ENCODE assay signal across 1 cellular context in the genomic region with DNA sequence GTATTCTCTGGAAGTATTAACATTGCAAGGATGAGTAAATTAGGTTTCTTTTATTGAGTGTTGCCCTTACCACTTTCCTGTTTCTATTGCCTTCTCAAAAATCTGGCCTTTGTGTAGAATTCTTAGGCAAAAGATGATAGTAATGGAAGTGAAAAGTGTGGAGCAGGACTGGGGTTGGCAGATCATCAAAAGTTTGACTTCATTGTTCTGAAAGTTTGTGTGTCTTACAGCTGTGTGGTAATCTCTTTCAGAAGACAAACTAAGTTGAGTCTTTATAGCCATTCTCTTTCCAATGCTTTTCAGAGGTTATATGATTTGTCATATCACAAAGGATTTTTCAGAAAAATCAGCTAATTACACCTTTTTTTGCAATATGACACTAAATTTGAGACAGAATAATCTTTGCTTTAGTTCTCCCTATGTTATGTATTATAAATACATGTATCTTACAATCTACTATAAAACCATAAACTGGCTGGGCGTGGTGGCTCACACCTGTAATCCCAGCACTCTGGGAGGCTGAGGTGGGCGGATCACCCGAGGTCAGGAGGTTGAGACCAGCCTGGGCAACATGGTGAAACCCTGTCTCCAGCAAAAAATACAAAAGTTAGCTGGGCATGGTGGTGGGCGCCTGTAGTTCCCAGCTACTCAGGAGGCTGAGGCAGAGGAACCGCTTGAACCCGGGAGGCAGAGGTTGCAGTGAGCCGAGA.
TF ChIP-seq lines count a peak whose summit lies in the region.

No MANE protein-coding gene starts in this region.

TF ChIP-seq in WTC11, 78 proteins besides CTCF, POLR2A, EP300 and RAD21 (continued from another document):
- TF ChIP-seq, protein P1, sequence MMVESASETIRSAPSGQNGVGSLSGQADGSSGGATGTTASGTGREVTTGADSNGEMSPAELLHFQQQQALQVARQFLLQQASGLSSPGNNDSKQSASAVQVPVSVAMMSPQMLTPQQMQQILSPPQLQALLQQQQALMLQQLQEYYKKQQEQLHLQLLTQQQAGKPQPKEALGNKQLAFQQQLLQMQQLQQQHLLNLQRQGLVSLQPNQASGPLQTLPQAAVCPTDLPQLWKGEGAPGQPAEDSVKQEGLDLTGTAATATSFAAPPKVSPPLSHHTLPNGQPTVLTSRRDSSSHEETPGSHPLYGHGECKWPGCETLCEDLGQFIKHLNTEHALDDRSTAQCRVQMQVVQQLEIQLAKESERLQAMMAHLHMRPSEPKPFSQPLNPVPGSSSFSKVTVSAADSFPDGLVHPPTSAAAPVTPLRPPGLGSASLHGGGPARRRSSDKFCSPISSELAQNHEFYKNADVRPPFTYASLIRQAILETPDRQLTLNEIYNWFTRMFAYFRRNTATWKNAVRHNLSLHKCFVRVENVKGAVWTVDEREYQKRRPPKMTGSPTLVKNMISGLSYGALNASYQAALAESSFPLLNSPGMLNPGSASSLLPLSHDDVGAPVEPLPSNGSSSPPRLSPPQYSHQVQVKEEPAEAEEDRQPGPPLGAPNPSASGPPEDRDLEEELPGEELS (CRISPR knock-in tag; IDR thresholded peaks at IDR 0.05) = no peak
- TF ChIP-seq, protein P2, sequence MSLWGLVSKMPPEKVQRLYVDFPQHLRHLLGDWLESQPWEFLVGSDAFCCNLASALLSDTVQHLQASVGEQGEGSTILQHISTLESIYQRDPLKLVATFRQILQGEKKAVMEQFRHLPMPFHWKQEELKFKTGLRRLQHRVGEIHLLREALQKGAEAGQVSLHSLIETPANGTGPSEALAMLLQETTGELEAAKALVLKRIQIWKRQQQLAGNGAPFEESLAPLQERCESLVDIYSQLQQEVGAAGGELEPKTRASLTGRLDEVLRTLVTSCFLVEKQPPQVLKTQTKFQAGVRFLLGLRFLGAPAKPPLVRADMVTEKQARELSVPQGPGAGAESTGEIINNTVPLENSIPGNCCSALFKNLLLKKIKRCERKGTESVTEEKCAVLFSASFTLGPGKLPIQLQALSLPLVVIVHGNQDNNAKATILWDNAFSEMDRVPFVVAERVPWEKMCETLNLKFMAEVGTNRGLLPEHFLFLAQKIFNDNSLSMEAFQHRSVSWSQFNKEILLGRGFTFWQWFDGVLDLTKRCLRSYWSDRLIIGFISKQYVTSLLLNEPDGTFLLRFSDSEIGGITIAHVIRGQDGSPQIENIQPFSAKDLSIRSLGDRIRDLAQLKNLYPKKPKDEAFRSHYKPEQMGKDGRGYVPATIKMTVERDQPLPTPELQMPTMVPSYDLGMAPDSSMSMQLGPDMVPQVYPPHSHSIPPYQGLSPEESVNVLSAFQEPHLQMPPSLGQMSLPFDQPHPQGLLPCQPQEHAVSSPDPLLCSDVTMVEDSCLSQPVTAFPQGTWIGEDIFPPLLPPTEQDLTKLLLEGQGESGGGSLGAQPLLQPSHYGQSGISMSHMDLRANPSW (CRISPR knock-in tag; conservative IDR thresholded peaks at IDR 0.05; ENCODE audit: low read depth) = no peak
- TF ChIP-seq ZNF532 (CRISPR knock-in tag; IDR thresholded peaks at IDR 0.05; ENCODE audit: borderline replicate concordance) (no peak), ZNF121 (CRISPR knock-in tag; IDR thresholded peaks at IDR 0.05) (no peak), ZNF416 (CRISPR knock-in tag; IDR thresholded peaks at IDR 0.05) (no peak), GABPB1 (CRISPR knock-in tag; IDR thresholded peaks at IDR 0.05) (no peak), ETV6 (CRISPR knock-in tag; IDR thresholded peaks at IDR 0.05) (no peak), NFE2L1 (CRISPR knock-in tag; IDR thresholded peaks at IDR 0.05) (no peak), ARID4B (CRISPR knock-in tag; IDR thresholded peaks at IDR 0.05; ENCODE audit: borderline replicate concordance) (no peak), ZNF396 (CRISPR knock-in tag; IDR thresholded peaks at IDR 0.05; ENCODE audit: borderline replicate concordance) (no peak), HMGA2 (CRISPR knock-in tag; IDR thresholded peaks at IDR 0.05) (no peak)
- TF ChIP-seq, protein P3, sequence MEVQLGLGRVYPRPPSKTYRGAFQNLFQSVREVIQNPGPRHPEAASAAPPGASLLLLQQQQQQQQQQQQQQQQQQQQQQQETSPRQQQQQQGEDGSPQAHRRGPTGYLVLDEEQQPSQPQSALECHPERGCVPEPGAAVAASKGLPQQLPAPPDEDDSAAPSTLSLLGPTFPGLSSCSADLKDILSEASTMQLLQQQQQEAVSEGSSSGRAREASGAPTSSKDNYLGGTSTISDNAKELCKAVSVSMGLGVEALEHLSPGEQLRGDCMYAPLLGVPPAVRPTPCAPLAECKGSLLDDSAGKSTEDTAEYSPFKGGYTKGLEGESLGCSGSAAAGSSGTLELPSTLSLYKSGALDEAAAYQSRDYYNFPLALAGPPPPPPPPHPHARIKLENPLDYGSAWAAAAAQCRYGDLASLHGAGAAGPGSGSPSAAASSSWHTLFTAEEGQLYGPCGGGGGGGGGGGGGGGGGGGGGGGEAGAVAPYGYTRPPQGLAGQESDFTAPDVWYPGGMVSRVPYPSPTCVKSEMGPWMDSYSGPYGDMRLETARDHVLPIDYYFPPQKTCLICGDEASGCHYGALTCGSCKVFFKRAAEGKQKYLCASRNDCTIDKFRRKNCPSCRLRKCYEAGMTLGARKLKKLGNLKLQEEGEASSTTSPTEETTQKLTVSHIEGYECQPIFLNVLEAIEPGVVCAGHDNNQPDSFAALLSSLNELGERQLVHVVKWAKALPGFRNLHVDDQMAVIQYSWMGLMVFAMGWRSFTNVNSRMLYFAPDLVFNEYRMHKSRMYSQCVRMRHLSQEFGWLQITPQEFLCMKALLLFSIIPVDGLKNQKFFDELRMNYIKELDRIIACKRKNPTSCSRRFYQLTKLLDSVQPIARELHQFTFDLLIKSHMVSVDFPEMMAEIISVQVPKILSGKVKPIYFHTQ (CRISPR knock-in tag; IDR thresholded peaks at IDR 0.05) = no peak
